Comparison of ENCODE assay signal across 16 cellular contexts in genomic region chr1:216961516-216961915, GRCh38.
"Had no signal": no experiment of that assay in that cellular context is flagged by ENCODE, and none has a peak within 500 bp of the region (broad histone marks: within the 10 kb centered on the region; RNA-seq: fewer than 3 reads in every experiment).

No MANE protein-coding gene starts in this region.

- DNase-seq: activated CD4-positive, alpha-beta T cell treated with anti-CD3 and anti-CD28 coated beads, Interleukin-2, amount 50 U/mL, for 4 hours; activated CD4-positive, CD25-positive, alpha-beta regulatory T cell treated with anti-CD3 and anti-CD28 coated beads, Interleukin-2, amount 50 U/mL, for 72 hours; activated gamma-delta T cell treated with Interleukin-2 at 50 U/mL for 16 hours; activated naive CD8-positive, alpha-beta T cell treated with anti-CD3 and anti-CD28 coated beads for 36 hours; activated T-cell treated with anti-CD3 and anti-CD28 coated beads, Interleukin-2, amount 50 U/mL, for 24 hours; dorsolateral prefrontal cortex; naive thymus-derived CD4-positive, alpha-beta T cell; stimulated activated naive B cell treated with anti-CD40 and anti-IgM and Interleukin-4, amounts not matched to agents 10 μg/mL and 1 μg/mL and 100 μg/mL, for 72 hours; substantia nigra; trophoblast cell had no signal

- H3K4me3 Mint-ChIP-seq: activated naive CD8-positive, alpha-beta T cell treated with anti-CD3 and anti-CD28 coated beads for 36 hours; activated T-cell treated with anti-CD3 and anti-CD28 coated beads, Interleukin-2, amount 50 U/mL, for 24 hours; naive thymus-derived CD4-positive, alpha-beta T cell; stimulated activated naive B cell treated with anti-CD40 and anti-IgM and Interleukin-4, amounts not matched to agents 10 μg/mL and 1 μg/mL and 100 μg/mL, for 72 hours; T-helper 2 cell treated with Interferon-gamma antibody and Interleukin-4, amounts not matched to agents 5 μg/mL and 100 μg/mL, for 36 hours had no signal

- H3K27ac ChIP-seq: dorsolateral prefrontal cortex, neutrophil, right atrium auricular region had no signal

- H3K27ac Mint-ChIP-seq: activated naive CD8-positive, alpha-beta T cell treated with anti-CD3 and anti-CD28 coated beads for 36 hours; activated T-cell treated with anti-CD3 and anti-CD28 coated beads, Interleukin-2, amount 50 U/mL, for 24 hours; naive thymus-derived CD4-positive, alpha-beta T cell; stimulated activated naive B cell treated with anti-CD40 and anti-IgM and Interleukin-4, amounts not matched to agents 10 μg/mL and 1 μg/mL and 100 μg/mL, for 72 hours; T-helper 2 cell treated with Interferon-gamma antibody and Interleukin-4, amounts not matched to agents 5 μg/mL and 100 μg/mL, for 36 hours had no signal

- H3K4me3 ChIP-seq: dorsolateral prefrontal cortex, esophagus muscularis mucosa, right atrium auricular region, smooth muscle cell had no signal

- H3K4me1 Mint-ChIP-seq: activated naive CD8-positive, alpha-beta T cell treated with anti-CD3 and anti-CD28 coated beads for 36 hours; naive thymus-derived CD4-positive, alpha-beta T cell; stimulated activated naive B cell treated with anti-CD40 and anti-IgM and Interleukin-4, amounts not matched to agents 10 μg/mL and 1 μg/mL and 100 μg/mL, for 72 hours had no signal

- H3K9me3 ChIP-seq: esophagus muscularis mucosa, neutrophil, right atrium auricular region had no signal

- H3K27me3 ChIP-seq: dorsolateral prefrontal cortex, esophagus muscularis mucosa, neutrophil, right atrium auricular region had no signal

- H3K36me3 Mint-ChIP-seq: activated naive CD8-positive, alpha-beta T cell treated with anti-CD3 and anti-CD28 coated beads for 36 hours; stimulated activated naive B cell treated with anti-CD40 and anti-IgM and Interleukin-4, amounts not matched to agents 10 μg/mL and 1 μg/mL and 100 μg/mL, for 72 hours had no signal

- H3K9me3 Mint-ChIP-seq: activated naive CD8-positive, alpha-beta T cell treated with anti-CD3 and anti-CD28 coated beads for 36 hours had no signal

- FAIRE-seq: islet of Langerhans had no signal

- H3K36me3 ChIP-seq: esophagus muscularis mucosa, neutrophil, right atrium auricular region had no signal

- H3K4me2 ChIP-seq: smooth muscle cell had no signal

- H3K4me1 ChIP-seq: right atrium auricular region had no signal

- H3K27me3 Mint-ChIP-seq: activated naive CD8-positive, alpha-beta T cell treated with anti-CD3 and anti-CD28 coated beads for 36 hours; activated T-cell treated with anti-CD3 and anti-CD28 coated beads, Interleukin-2, amount 50 U/mL, for 24 hours; stimulated activated naive B cell treated with anti-CD40 and anti-IgM and Interleukin-4, amounts not matched to agents 10 μg/mL and 1 μg/mL and 100 μg/mL, for 72 hours had no signal
